Comparison of ENCODE assay signal across 8 cellular contexts in the genomic region with DNA sequence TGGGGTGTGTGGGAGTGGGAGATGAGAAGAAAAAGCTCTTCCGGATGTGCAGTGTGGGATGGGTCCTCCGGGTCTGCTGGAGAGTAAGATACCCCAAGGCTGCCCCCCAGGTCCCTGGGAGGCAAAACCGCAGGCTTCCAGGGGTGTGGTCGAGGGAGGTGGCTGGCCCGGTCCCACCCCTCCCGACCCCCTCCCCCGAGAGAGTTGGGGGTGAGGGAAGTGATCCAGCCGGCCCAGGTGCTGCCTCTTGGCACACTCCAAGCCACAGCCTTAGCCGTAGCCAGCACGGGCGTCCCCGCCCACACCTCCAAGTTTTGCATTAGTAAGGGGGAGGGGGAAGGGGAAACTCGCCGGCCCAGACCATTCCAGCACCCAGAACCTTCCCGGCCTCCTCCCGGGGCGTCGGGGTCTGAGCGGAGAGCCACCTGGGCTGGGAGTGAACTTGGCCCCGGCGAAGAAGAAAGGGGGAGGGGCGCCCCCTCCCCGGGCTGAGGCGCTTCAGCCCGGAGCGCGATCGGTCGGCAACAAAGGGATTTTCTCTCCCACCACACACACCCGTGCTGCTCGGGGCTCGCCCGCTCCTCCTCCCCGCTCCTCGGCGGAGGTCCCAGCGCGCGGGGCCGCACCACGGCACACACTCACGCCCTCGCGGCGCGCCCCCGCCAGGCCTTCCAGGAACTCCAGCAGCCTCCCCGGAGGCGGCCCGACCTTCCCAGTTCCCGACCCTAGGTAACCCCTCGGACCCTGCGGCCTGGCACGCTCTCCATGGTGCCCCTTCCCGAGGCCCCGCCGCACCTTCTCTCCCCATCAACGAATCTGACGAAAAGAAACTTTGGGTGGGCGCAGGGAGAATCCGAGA. TPM values are rescaled to one million over a fixed set of nuclear protein-coding genes. Genes with fewer than 3 reads are reported as not detected.
DNase-seq lines count a peak whose midpoint lies in the region; ATAC-seq and TF ChIP-seq lines count a peak whose summit lies in the region.

No MANE protein-coding gene starts in this region.

- H3K27me3 Mint-ChIP-seq in central memory CD8-positive, alpha-beta T cell, result no peaks in the 10 kb centered on the region
- H3K27me3 Mint-ChIP-seq in memory B cell, result no peaks in the 10 kb centered on the region

- peaks cover 3% of the 10 kb centered on the region for H3K36me3 Mint-ChIP-seq in central memory CD8-positive, alpha-beta T cell (ENCODE audit: insufficient read depth)
- no peaks in the 10 kb centered on the region for H3K36me3 Mint-ChIP-seq in memory B cell

- BruUV-seq in A673 (replicated peaks; lab: Mats Ljungman, UMichigan), result no TSS peak

- DNase-seq in A673 (ENCODE audit: low spot score) (no peak), memory B cell (ENCODE audit: low spot score in 2 of 2) (peak in 1 of 2 donors; percentile 18), uterus (peak; percentile 42 to 44), NCI-H187 (lab: John Stamatoyannopoulos, UW) (no peak)
- DNase-seq in central memory CD8-positive, alpha-beta T cell (ENCODE audit: low spot score in 2 of 2), result no peak
- no peak for DNase-seq in stimulated activated naive CD4-positive, alpha-beta T cell (lab: John Stamatoyannopoulos, UW)

- H3K4me1 ChIP-seq in A673 (ENCODE audit: insufficient read depth, low read length, poor library complexity, severe bottlenecking) (peaks cover 67% of the 10 kb centered on the region), HEK293 (ENCODE audit: control insufficient read depth, insufficient read depth, low read length) (peaks cover 25% of the 10 kb centered on the region), uterus (no peaks in the 10 kb centered on the region)

- TF ChIP-seq CTCF in A673 (conservative IDR thresholded peaks at IDR 0.05; ENCODE audit: low read depth, low read length) (no peak), HEK293 (tag by site-specific recombination; IDR thresholded peaks at IDR 0.05) (no peak), uterus (IDR thresholded peaks at IDR 0.05) (no peak)

- peak overlapping the region; percentile 41 for H3K4me3 ChIP-seq in A673 (ENCODE audit: low read depth, low read length, poor library complexity, severe bottlenecking)
- no peak overlapping the region for H3K4me3 ChIP-seq in HEK293 (ENCODE audit: low read depth, low read length)
- H3K4me3 ChIP-seq in uterus, result peak overlapping the region; percentile 25 to 33

- no peaks in the 10 kb centered on the region for H3K27me3 ChIP-seq in A673 (replicated peaks; ENCODE audit: insufficient read depth, low read depth, low read length, poor library complexity)
- H3K27me3 ChIP-seq in uterus, result no peaks in the 10 kb centered on the region

- CTCF ChIA-PET in A673 (lab: Charles Lee), result no interaction called here
- CTCF ChIA-PET in HEK293 (lab: Yijun Ruan, JAX), result no interaction called here

- H3K27ac ChIP-seq in A673 (ENCODE audit: low read depth, low read length, poor library complexity, severe bottlenecking), result peak overlapping the region; percentile 37
- H3K27ac ChIP-seq in HEK293 (ENCODE audit: extremely low read depth, low read depth, low read length), result no peak overlapping the region
- peak overlapping the region; percentile 40 to 69 for H3K27ac ChIP-seq in uterus

- POLR2A ChIA-PET in A673 (lab: Charles Lee; ENCODE audit: low non-redundant PET) (no interaction called here), HEK293 (lab: Yijun Ruan, JAX) (interaction anchor here (1.2 kb wide), 1 partner anchor 15 kb away, joined by 3 read pairs; no protein-coding TSS in a partner anchor)

- ATAC-seq in central memory CD8-positive, alpha-beta T cell (replicated peaks; ENCODE audit: extremely low read depth, poor library complexity, severe bottlenecking), result no peak
- ATAC-seq in memory B cell (ENCODE audit: low read depth), result peak; percentile 75
- ATAC-seq in GM21528 (IDR thresholded peaks at IDR 0.05; ENCODE audit: low FRiP score, unreplicated experiment), result no peak

- peak overlapping the region; percentile 67 for H3K4me3 Mint-ChIP-seq in central memory CD8-positive, alpha-beta T cell
- H3K4me3 Mint-ChIP-seq in memory B cell, result peak overlapping the region; percentile 68

- no peaks in the 10 kb centered on the region for H3K9me3 Mint-ChIP-seq in central memory CD8-positive, alpha-beta T cell
- H3K9me3 Mint-ChIP-seq in memory B cell, result no peaks in the 10 kb centered on the region

- no peaks in the 10 kb centered on the region for H3K36me3 ChIP-seq in A673 (ENCODE audit: insufficient read depth, low read length, poor library complexity, severe bottlenecking)
- H3K36me3 ChIP-seq in HEK293 (ENCODE audit: control insufficient read depth in 2 of 2, insufficient read depth in 1 of 2, low read length in 2 of 2), result peaks cover 0 to 44% of the 10 kb centered on the region in 2 experiments; a peak in 1 of 3 replicates
- no peaks in the 10 kb centered on the region for H3K36me3 ChIP-seq in uterus

- H3K4me1 Mint-ChIP-seq in central memory CD8-positive, alpha-beta T cell, result peaks cover 30% of the 10 kb centered on the region
- peaks cover 20% of the 10 kb centered on the region for H3K4me1 Mint-ChIP-seq in memory B cell

- no peak overlapping the region for H3K27ac Mint-ChIP-seq in central memory CD8-positive, alpha-beta T cell (ENCODE audit: low read depth)
- H3K27ac Mint-ChIP-seq in memory B cell, result no peak overlapping the region

- intact Hi-C loops in A673 (cut with micrococcal nuclease; ENCODE audit: unreplicated experiment), result no loop called here
- intact Hi-C loops in uterus (cut with DNase I; ENCODE audit: low total_unique reads), result no loop called here

- peak in 1 of 2 donors; percentile 11 for TF ChIP-seq POLR2A in uterus (IDR thresholded peaks at IDR 0.05)

- H3K9me3 ChIP-seq in A673 (ENCODE audit: low read depth, low read length, poor library complexity, severe bottlenecking) (no peaks in the 10 kb centered on the region), HEK293 (ENCODE audit: control insufficient read depth, insufficient read depth, low read depth, low read length) (no peaks in the 10 kb centered on the region), uterus (no peaks in the 10 kb centered on the region)

TF ChIP-seq in HEK293, 187 proteins besides CTCF, POLR2A, EP300 and RAD21:
- TF ChIP-seq KLF10 (tag by site-specific recombination; IDR thresholded peaks at IDR 0.05), result 0 out of 2 replicates have a peak, but pooled peaks have one; percentile 23
- 0 out of 2 replicates have a peak, but pooled peaks have one; percentile 12 for TF ChIP-seq ZNF423 (tag by site-specific recombination; IDR thresholded peaks at IDR 0.05)
- peak; percentile 6; the same call in 1 of the 2 replicates for TF ChIP-seq EGR2 (tag by site-specific recombination; IDR thresholded peaks at IDR 0.05; ENCODE audit: low read depth)
- no peak for TF ChIP-seq SP2 (tag by site-specific recombination; IDR thresholded peaks at IDR 0.05)
- TF ChIP-seq KLF1 (tag by site-specific recombination; IDR thresholded peaks at IDR 0.05), result peak; percentile 65
- TF ChIP-seq KLF8 (tag by site-specific recombination; IDR thresholded peaks at IDR 0.05), result no peak
- TF ChIP-seq ZBTB8A (tag by site-specific recombination; IDR thresholded peaks at IDR 0.05), result peak; percentile 39; the same call in 1 of the 2 replicates
- TF ChIP-seq GLIS2 (tag by site-specific recombination; IDR thresholded peaks at IDR 0.05), result 0 out of 2 replicates have a peak, but pooled peaks have one; percentile 34
- TF ChIP-seq GLIS1 (tag by site-specific recombination; IDR thresholded peaks at IDR 0.05), result peak; percentile 32; the same call in 1 of the 2 replicates
- TF ChIP-seq ZNF785 (tag by site-specific recombination; IDR thresholded peaks at IDR 0.05), result no peak
- peak; percentile 55 for TF ChIP-seq ZFHX2 (tag by site-specific recombination; conservative IDR thresholded peaks at IDR 0.05)

RNA-seq across cellular contexts. Expression of a gene that starts 14.4 kb away (rescaled TPM):
- total RNA-seq in A673 (2021) (58.8 and 59.0 TPM in 2 replicates), uterus (10 to 100 TPM in 3 of 4 donors, 1 to 10 TPM in 1; 10.0 to 42.4 (median 26.4) TPM)

Comparison
In these comparisons a context has a peak if more than half of its experiments do, and no peak if none do; other contexts are left out.
1. DNase-seq: peak in uterus (2 of 2); none in A673 (single experiment), central memory CD8-positive, alpha-beta T cell (0 of 2), NCI-H187 (0 of 2) and stimulated activated naive CD4-positive, alpha-beta T cell (0 of 6).